In genomic region chr2:43129676-43130547, GRCh38 we compare ENCODE assay signal across 1 cellular context.
TF ChIP-seq lines count a peak whose summit lies in the region.

No MANE protein-coding gene starts in this region.

TF ChIP-seq in GM23338, 12 proteins besides CTCF, POLR2A, EP300 and RAD21 (continued from another document):
- TF ChIP-seq ETS1 (IDR thresholded peaks at IDR 0.05) (no peak), CREB1 (CRISPR knock-in tag; IDR thresholded peaks at IDR 0.05; ENCODE audit: low read depth) (no peak)
TF ChIP-seq in GM23338: peak in this region for 0.
